Comparison of ENCODE assay signal across 15 cellular contexts in genomic region chr7:11667810-11668185, GRCh38.
"Had no signal": no experiment of that assay in that cellular context is flagged by ENCODE, and none has a peak within 500 bp of the region (broad histone marks: within the 10 kb centered on the region; RNA-seq: fewer than 3 reads in every experiment).

No MANE protein-coding gene starts in this region.

- H3K27me3 ChIP-seq: dorsolateral prefrontal cortex, heart left ventricle, right atrium auricular region, suprapubic skin, thyroid gland, uterus had no signal

- ATAC-seq: heart left ventricle; left colon; natural killer cell; stimulated activated naive CD8-positive, alpha-beta T cell treated with anti-CD3 and anti-CD28 coated beads, Interleukin-15, Interleukin-2, amounts not matched to agents 100 U/mL and 50 U/mL, for 24 hours had no signal

- H3K9me3 ChIP-seq: right atrium auricular region, suprapubic skin, thyroid gland, uterus had no signal

- H3K36me3 ChIP-seq: heart left ventricle, right atrium auricular region, suprapubic skin, thyroid gland, uterus had no signal

- H3K4me3 ChIP-seq: dorsolateral prefrontal cortex, heart left ventricle, right atrium auricular region, smooth muscle cell, suprapubic skin, thyroid gland, uterus had no signal

- H3K27ac ChIP-seq: dorsolateral prefrontal cortex, heart left ventricle, right atrium auricular region, suprapubic skin, thyroid gland, uterus had no signal

- H3K4me1 ChIP-seq: heart left ventricle, right atrium auricular region, suprapubic skin, thyroid gland, uterus had no signal

- DNase-seq: cortex of kidney; dorsolateral prefrontal cortex; effector CD8-positive, alpha-beta T cell; heart left ventricle; hippocampal formation; left colon; natural killer cell; posterior cingulate gyrus; stimulated activated CD4-positive, alpha-beta T cell treated with anti-CD3 and anti-CD28 coated beads, Interleukin-2, amount 100 ng/mL, for 48 hours; stimulated activated naive CD8-positive, alpha-beta T cell treated with anti-CD3 and anti-CD28 coated beads, Interleukin-15, Interleukin-2, amounts not matched to agents 100 U/mL and 50 U/mL, for 24 hours; thyroid gland; uterus had no signal
